In genomic region chr5:103232393-103232999, GRCh38 we compare ENCODE assay signal across 8 cellular contexts. TPM values are rescaled to one million over a fixed set of nuclear protein-coding genes. Genes with fewer than 3 reads are reported as not detected.
DNase-seq lines count a peak whose midpoint lies in the region; ATAC-seq and TF ChIP-seq lines count a peak whose summit lies in the region.

No MANE protein-coding gene starts in this region.

- POLR2A ChIA-PET in Panc1 (lab: Charles Lee): no interaction called here

- H3K36me3 ChIP-seq in Panc1 (ENCODE audit: control insufficient read depth, insufficient read depth, low read length) (no peaks in the 10 kb centered on the region), H7 (replicated peaks; ENCODE audit: control insufficient read depth, insufficient read depth, low read length) (no peaks in the 10 kb centered on the region)

- H3K27me3 ChIP-seq in Panc1 (ENCODE audit: control insufficient read depth, insufficient read depth, low read length) (no peaks in the 10 kb centered on the region), H7 (ENCODE audit: control insufficient read depth, insufficient read depth, low read length) (no peaks in the 10 kb centered on the region)

- intact Hi-C loops in Panc1 (cut with micrococcal nuclease; ENCODE audit: unreplicated experiment): loop anchor here (1.0 kb wide), 1 partner anchor 243 kb away; no protein-coding TSS in a partner anchor

- H3K9me3 Mint-ChIP-seq in endothelial cell (ENCODE audit: unreplicated experiment) (peaks cover 2% of the 10 kb centered on the region), neural crest cell (peaks cover 16% of the 10 kb centered on the region)

- H3K9me3 ChIP-seq in Panc1 (ENCODE audit: control insufficient read depth, insufficient read depth, low read depth, low read length): no peaks in the 10 kb centered on the region

- H3K36me3 Mint-ChIP-seq in endothelial cell (ENCODE audit: low read depth, unreplicated experiment) (no peaks in the 10 kb centered on the region), neural crest cell (ENCODE audit: low read depth) (peaks cover 9% of the 10 kb centered on the region)

- no TSS peak for BruUV-seq in Panc1 (replicated peaks; lab: Mats Ljungman, UMichigan)

- CTCF ChIA-PET in Panc1 (lab: Charles Lee): interaction anchor here (0.6 to 1.2 kb wide), 2 partner anchors 25 to 243 kb away, joined by 4 to 11 read pairs; no protein-coding TSS in a partner anchor

- H3K4me1 ChIP-seq in Panc1 (ENCODE audit: control insufficient read depth, insufficient read depth, low read length): no peaks in the 10 kb centered on the region

- H3K27ac Mint-ChIP-seq in endothelial cell (ENCODE audit: unreplicated experiment): no peak overlapping the region
- no peak overlapping the region for H3K27ac Mint-ChIP-seq in neural crest cell (ENCODE audit: unreplicated experiment)

- in situ Hi-C loops in Panc1 (cut with HindIII; ENCODE audit: low pct_unique_long_range_greater_than_20kb, low sequenced_read_pairs): no loop called here

- H3K4me3 Mint-ChIP-seq in endothelial cell (ENCODE audit: unreplicated experiment) (no peak overlapping the region), neural crest cell (no peak overlapping the region)

- H3K4me1 Mint-ChIP-seq in endothelial cell (ENCODE audit: unreplicated experiment): no peaks in the 10 kb centered on the region
- no peaks in the 10 kb centered on the region for H3K4me1 Mint-ChIP-seq in neural crest cell

- DNase-seq in NCI-H1092 treated with DMSO at 0.1 percent for 48 hours (lab: John Stamatoyannopoulos, UW) (peak; percentile 9), NCI-H1092 (lab: John Stamatoyannopoulos, UW) (no peak), Panc1 (ENCODE audit: low read depth, low spot score) (peak; percentile 39), endothelial cell (ENCODE audit: low spot score) (no peak), neural crest cell (ENCODE audit: low read depth, low spot score) (no peak), H7 (no peak)

- peak; percentile 87; the same call in 1 of the 2 replicates for TF ChIP-seq CTCF in Panc1 (IDR thresholded peaks at IDR 0.05)
- TF ChIP-seq CTCF in endothelial cell (IDR thresholded peaks at IDR 0.05; ENCODE audit: unreplicated experiment): peak; percentile 72
- peak; percentile 74 for TF ChIP-seq CTCF in neural crest cell (conservative IDR thresholded peaks at IDR 0.05)

- H3K27ac ChIP-seq in Panc1 (ENCODE audit: low read length): no peak overlapping the region

- peak; percentile 69 for ATAC-seq in GM19035 (IDR thresholded peaks at IDR 0.05; ENCODE audit: unreplicated experiment)
- ATAC-seq in HG03196 (IDR thresholded peaks at IDR 0.05; ENCODE audit: unreplicated experiment): peak; percentile 81
- peak; percentile 93 for ATAC-seq in Panc1

- H3K4me3 ChIP-seq in Panc1 (ENCODE audit: low read depth in 2 of 2, low read length in 2 of 2) (no peak overlapping the region), H7 (ENCODE audit: insufficient read depth, low read depth, low read length) (no peak overlapping the region)

- H3K27me3 Mint-ChIP-seq in endothelial cell (ENCODE audit: unreplicated experiment) (peaks cover 4% of the 10 kb centered on the region), neural crest cell (ENCODE audit: low read depth) (no peaks in the 10 kb centered on the region)

RNA-seq across cellular contexts. Expression of gene MACIR, which starts 26.1 kb away (rescaled TPM):
- total RNA-seq in Panc1 (2021; ENCODE audit: unreplicated experiment): 11.0 TPM
- 6.8 TPM for polyA plus RNA-seq in Panc1 (2012; ENCODE audit: insufficient read length)
- 9.2 TPM for total RNA-seq in endothelial cell (ENCODE audit: unreplicated experiment)
- total RNA-seq in neural crest cell: 25.7 and 27.2 TPM in 2 replicates
- 15.0 and 16.0 TPM in 2 replicates for total RNA-seq in H7 (2014; rRNA removed; shearing (Covaris generic))

Comparison
In these comparisons a context has a peak if more than half of its experiments do, and no peak if none do; other contexts are left out.
1. DNase-seq: peak in NCI-H1092 treated with DMSO at 0.1 percent for 48 hours (single experiment) and Panc1 (single experiment); none in NCI-H1092 (single experiment), endothelial cell (single experiment), neural crest cell (single experiment) and H7 (single experiment).
2. Peak in every context shown above with its lines, with median percentiles within 50 percentile points of each other: ATAC-seq and CTCF ChIP-seq.